Comparison of ENCODE assay signal across 1 cellular context in the genomic region with DNA sequence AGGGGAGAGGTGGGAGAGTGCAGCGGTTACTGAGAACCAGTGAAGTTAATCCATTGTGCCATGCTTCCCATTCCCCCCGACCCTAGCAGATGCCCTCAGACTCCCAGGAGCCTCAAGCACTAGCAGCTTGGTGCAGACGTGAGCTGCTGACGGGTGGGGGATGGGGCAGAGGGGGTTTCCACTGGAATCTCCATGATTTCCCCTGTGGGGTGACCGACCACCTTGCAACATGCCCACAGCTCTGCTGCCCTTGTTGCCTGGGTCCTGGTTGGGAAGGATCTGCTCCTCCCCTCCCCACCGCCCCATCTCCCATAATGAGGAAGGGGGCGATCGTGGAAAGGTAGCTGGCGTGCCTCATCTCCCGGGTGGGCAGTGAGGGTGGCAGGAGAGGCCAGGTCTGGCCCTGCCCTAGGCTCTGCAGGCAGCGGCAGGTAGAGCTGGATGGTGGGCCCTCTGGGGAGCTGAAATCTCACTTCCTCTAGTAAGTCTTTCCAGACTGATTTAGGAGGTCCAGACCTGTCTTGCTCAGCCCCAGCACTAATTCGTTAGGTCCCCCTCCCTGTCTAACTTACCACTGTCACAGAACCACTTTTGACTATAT.
TF ChIP-seq lines count a peak whose summit lies in the region.

No MANE protein-coding gene starts in this region.

TF ChIP-seq in GM12891, 5 proteins besides CTCF, POLR2A, EP300 and RAD21:
- TF ChIP-seq POU2F2 (IDR thresholded peaks at IDR 0.05; ENCODE audit: low read depth, low read length) (no peak), SPI1 (IDR thresholded peaks at IDR 0.05; ENCODE audit: low read depth, low read length) (peak; percentile 78)
